Comparison of ENCODE assay signal across 8 cellular contexts in genomic region chr11:100257238-100257803, GRCh38.
DNase-seq lines count a peak whose midpoint lies in the region; ATAC-seq and TF ChIP-seq lines count a peak whose summit lies in the region.
"Not testable (repeated sequence)": the region's sequence is repeated elsewhere in the genome, so short reads cannot be mapped to it uniquely, and the experiment has no call there.

No MANE protein-coding gene starts in this region.

- not testable (repeated sequence) for H4K91ac ChIP-seq in neuronal stem cell (ENCODE audit: low read depth, low read length, poor library complexity)

- not testable (repeated sequence) for H2AFZ ChIP-seq in neuronal stem cell (ENCODE audit: low read length)

- not testable (repeated sequence) for H3K27me3 Mint-ChIP-seq in endodermal cell (ENCODE audit: insufficient read depth)

- not testable (repeated sequence) for H2BK120ac ChIP-seq in neuronal stem cell (ENCODE audit: low read depth, low read length)

- not testable (repeated sequence) for H3K14ac ChIP-seq in neuronal stem cell (ENCODE audit: low read length)

- not testable (repeated sequence) for H3K4me1 Mint-ChIP-seq in endodermal cell

- not testable (repeated sequence) for H3K27ac Mint-ChIP-seq in endodermal cell

- not testable (repeated sequence) for H2AK5ac ChIP-seq in neuronal stem cell (ENCODE audit: low read depth, low read length)

- ATAC-seq in Right ventricle myocardium inferior, upper lobe of right lung: not testable (repeated sequence)

- H3K4me2 ChIP-seq in neuronal stem cell (ENCODE audit: insufficient read depth, low read length, poor library complexity, severe bottlenecking) = not testable (repeated sequence)

- not testable (repeated sequence) for H3K4me1 ChIP-seq in endodermal cell (ENCODE audit: control insufficient read depth, insufficient read depth, low read length); neuronal stem cell (ENCODE audit: control insufficient read depth in 2 of 2, insufficient read depth in 1 of 2, low read depth in 1 of 2, low read length in 2 of 2); upper lobe of right lung

- peak overlapping the region; percentile 28 for H3K18ac ChIP-seq in neuronal stem cell (ENCODE audit: low read length)

- H3K9me3 Mint-ChIP-seq in endodermal cell = not testable (repeated sequence)

- not testable (repeated sequence) for H2BK5ac ChIP-seq in neuronal stem cell (ENCODE audit: low read length)

- H3K23ac ChIP-seq in neuronal stem cell (ENCODE audit: low read depth, low read length, poor library complexity) = not testable (repeated sequence)

- H3K27ac ChIP-seq in 22Rv1; WERI-Rb-1; endodermal cell (ENCODE audit: low read depth, low read length); neuronal stem cell (replicated peaks; ENCODE audit: low read length); upper lobe of right lung: not testable (repeated sequence)

- H3K9ac ChIP-seq in endodermal cell (ENCODE audit: extremely low read depth, low read length, poor library complexity, severe bottlenecking); neuronal stem cell (ENCODE audit: low read depth, low read length, poor library complexity): not testable (repeated sequence)

- H3K36me3 ChIP-seq in WERI-Rb-1; endodermal cell (ENCODE audit: control insufficient read depth, insufficient read depth, low read length); neuronal stem cell (replicated peaks in 1 of 2; ENCODE audit: control insufficient read depth in 2 of 2, insufficient read depth in 2 of 2, low read length in 2 of 2); upper lobe of right lung: not testable (repeated sequence)

- H4K8ac ChIP-seq in neuronal stem cell (ENCODE audit: low read depth, low read length) = not testable (repeated sequence)

- H3K4me3 ChIP-seq in WERI-Rb-1 (ENCODE audit: low read depth, low read length); choroid plexus epithelial cell (ENCODE audit: low read depth, low read length); endodermal cell (ENCODE audit: low read length); upper lobe of right lung: not testable (repeated sequence)
- H3K4me3 ChIP-seq in neuronal stem cell (ENCODE audit: low read length in 2 of 2) = peak overlapping the region in 1 of 2 donors; percentile 50

- intact Hi-C loops in Right ventricle myocardium inferior (cut with DNase I); upper lobe of right lung (cut with DNase I): not testable (repeated sequence)

- not testable (repeated sequence) for H2BK15ac ChIP-seq in neuronal stem cell (ENCODE audit: low read length)

- not testable (repeated sequence) for H3K9me3 ChIP-seq in WERI-Rb-1 (ENCODE audit: severe bottlenecking); endodermal cell (ENCODE audit: control insufficient read depth, low read length); neuronal stem cell (replicated peaks in 1 of 2; ENCODE audit: control insufficient read depth in 2 of 2, insufficient read depth in 1 of 2, low read depth in 1 of 2, low read length in 2 of 2); upper lobe of right lung

- not testable (repeated sequence) for H2BK12ac ChIP-seq in neuronal stem cell (ENCODE audit: low read length)

- H3K36me3 Mint-ChIP-seq in endodermal cell (ENCODE audit: low read depth) = not testable (repeated sequence)

- H3K4ac ChIP-seq in neuronal stem cell (ENCODE audit: low read length) = not testable (repeated sequence)

- WGBS in endodermal cell (ENCODE audit: insufficient coverage in 1 of 2, insufficient read length in 1 of 2), 2 experiments = 87 to 97% methylated on average over 4 to 6 of the region's 6 CpGs
- no CpG with 5 or more reads among the region's 6 CpGs for WGBS in neuronal stem cell (ENCODE audit: extremely low coverage in 2 of 2, insufficient read length in 2 of 2, insufficient replicate concordance in 1 of 2), 2 donors

- DNase-seq in DMS53 (lab: John Stamatoyannopoulos, UW) = peak; percentile 12
- DNase-seq in WERI-Rb-1; choroid plexus epithelial cell (ENCODE audit: low read depth); neuronal stem cell (ENCODE audit: low spot score): not testable (repeated sequence)
- peak; percentile 57 for DNase-seq in endodermal cell
- peak; percentile 18 for DNase-seq in Right ventricle myocardium inferior (ENCODE audit: missing footprints)
- peak; percentile 40 for DNase-seq in upper lobe of right lung

- H3K27me3 ChIP-seq in WERI-Rb-1 (ENCODE audit: insufficient read depth, low read depth, severe bottlenecking); endodermal cell (ENCODE audit: control insufficient read depth, insufficient read depth, low read length, poor library complexity, severe bottlenecking); neuronal stem cell (ENCODE audit: control insufficient read depth in 3 of 3, insufficient read depth in 3 of 3, low read depth in 1 of 3, low read length in 3 of 3); upper lobe of right lung: not testable (repeated sequence)

- 0 out of 2 replicates have a peak, but pooled peaks have one; percentile 18 for TF ChIP-seq CTCF in 22Rv1 (IDR thresholded peaks at IDR 0.05)
- TF ChIP-seq CTCF in WERI-Rb-1 (IDR thresholded peaks at IDR 0.05; ENCODE audit: low read depth, low read length) = 0 out of 2 replicates have a peak, but pooled peaks have one; percentile 15
- peak; percentile 3 for TF ChIP-seq CTCF in choroid plexus epithelial cell (conservative IDR thresholded peaks at IDR 0.05; ENCODE audit: low read depth, low read length)
- peak; percentile 53 for TF ChIP-seq CTCF in endodermal cell (conservative IDR thresholded peaks at IDR 0.05)
- not testable (repeated sequence) for TF ChIP-seq CTCF in upper lobe of right lung (IDR thresholded peaks at IDR 0.05)

- H3K4me3 Mint-ChIP-seq in endodermal cell = not testable (repeated sequence)

- not testable (repeated sequence) for H3K79me1 ChIP-seq in neuronal stem cell (ENCODE audit: low read depth, low read length)
